Comparison of ENCODE assay signal across 11 cellular contexts in genomic region chr11:1570531-1570895, GRCh38. TPM values are rescaled to one million over a fixed set of nuclear protein-coding genes. Genes with fewer than 3 reads are reported as not detected.
DNase-seq lines count a peak whose midpoint lies in the region; ATAC-seq and TF ChIP-seq lines count a peak whose summit lies in the region.
"Had no signal": no experiment of that assay in that cellular context is flagged by ENCODE, and none has a peak within 500 bp of the region (broad histone marks: within the 10 kb centered on the region; RNA-seq: fewer than 3 reads in every experiment).

No MANE protein-coding gene starts in this region.

- H3K9ac ChIP-seq in SK-N-SH (no peak overlapping the region), iPS-20b (ENCODE audit: low read depth, low read length) (no peak overlapping the region)

- ATAC-seq in SK-N-SH treated with all-trans-retinoic acid at 6 μM for 48 hours (no peak), HG02798 (IDR thresholded peaks at IDR 0.05; ENCODE audit: poor library complexity, unreplicated experiment) (no peak)
- no peak for ATAC-seq in activated T-helper 17 cell treated with anti-CD3 and anti-CD28 coated beads, Interleukin-2, amount 50 U/mL, for 72 hours (replicated peaks)
- no peak for ATAC-seq in stimulated activated naive B cell treated with anti-CD40 and anti-IgM and Interleukin-4, amounts not matched to agents 10 μg/mL and 1 μg/mL and 100 μg/mL, for 72 hours (replicated peaks)

- H3K9me3 Mint-ChIP-seq in activated T-helper 17 cell treated with anti-CD3 and anti-CD28 coated beads, Interleukin-2, amount 50 U/mL, for 72 hours = no peaks in the 10 kb centered on the region
- no peaks in the 10 kb centered on the region for H3K9me3 Mint-ChIP-seq in stimulated activated naive B cell treated with anti-CD40 and anti-IgM and Interleukin-4, amounts not matched to agents 10 μg/mL and 1 μg/mL and 100 μg/mL, for 72 hours

- H3K36me3 ChIP-seq in SK-N-SH (replicated peaks in 1 of 2; ENCODE audit: control insufficient read depth in 1 of 2, insufficient read depth in 2 of 2, low read length in 1 of 2) (no peaks in the 10 kb centered on the region), iPS-20b (ENCODE audit: insufficient read depth, low read depth, low read length) (no peaks in the 10 kb centered on the region), Peyer's patch (no peaks in the 10 kb centered on the region)

- H2AFZ ChIP-seq in SK-N-SH (ENCODE audit: low read depth) = no peak overlapping the region

- TF ChIP-seq EP300 in SK-N-SH (IDR thresholded peaks at IDR 0.05; ENCODE audit: borderline replicate concordance in 1 of 2, low read depth in 1 of 2, low read length in 1 of 2) = no peak

- no peak for TF ChIP-seq CTCF in SK-N-SH (IDR thresholded peaks at IDR 0.05)
- no peak for TF ChIP-seq CTCF in Peyer's patch (IDR thresholded peaks at IDR 0.05)

- 87% methylated on average over 3 of the region's 8 CpGs for WGBS in SK-N-SH (ENCODE audit: low lambda C conversion rate)

- H3K27me3 ChIP-seq in SK-N-SH (ENCODE audit: insufficient read depth) (peaks cover 4% of the 10 kb centered on the region; the same call in 1 of the 2 replicates), iPS-20b (ENCODE audit: insufficient read depth, low read length) (peaks cover 64% of the 10 kb centered on the region), Peyer's patch (no peaks in the 10 kb centered on the region)

- POLR2A ChIA-PET in SK-N-SH (lab: Yijun Ruan, JAX) = no interaction called here

- H3K9me2 ChIP-seq in SK-N-SH = no peaks in the 10 kb centered on the region

- no peak overlapping the region for H3K27ac Mint-ChIP-seq in activated T-helper 17 cell treated with anti-CD3 and anti-CD28 coated beads, Interleukin-2, amount 50 U/mL, for 72 hours
- peak overlapping the region; percentile 42 for H3K27ac Mint-ChIP-seq in stimulated activated naive B cell treated with anti-CD40 and anti-IgM and Interleukin-4, amounts not matched to agents 10 μg/mL and 1 μg/mL and 100 μg/mL, for 72 hours

- TF ChIP-seq RAD21 in SK-N-SH (IDR thresholded peaks at IDR 0.05; ENCODE audit: low read length) = no peak

- no peaks in the 10 kb centered on the region for H3K9me3 ChIP-seq in SK-N-SH
- H3K9me3 ChIP-seq in iPS-20b (ENCODE audit: insufficient read depth, low read depth, low read length) = no peaks in the 10 kb centered on the region
- no peaks in the 10 kb centered on the region for H3K9me3 ChIP-seq in Peyer's patch

- H3K4me1 ChIP-seq in SK-N-SH (ENCODE audit: control insufficient read depth in 1 of 2, insufficient read depth in 2 of 2, low read depth in 1 of 2, low read length in 1 of 2) (peaks cover 0 to 35% of the 10 kb centered on the region in 2 experiments; a peak in 1 of 4 replicates), iPS-20b (ENCODE audit: insufficient read depth, low read length) (peaks cover 9% of the 10 kb centered on the region), Peyer's patch (peaks cover 6 to 76% (median 25%) of the 10 kb centered on the region in 4 donors)

- no peaks in the 10 kb centered on the region for H3K4me1 Mint-ChIP-seq in activated T-helper 17 cell treated with anti-CD3 and anti-CD28 coated beads, Interleukin-2, amount 50 U/mL, for 72 hours
- peaks cover 13 to 29% of the 10 kb centered on the region in 2 donors for H3K4me1 Mint-ChIP-seq in stimulated activated naive B cell treated with anti-CD40 and anti-IgM and Interleukin-4, amounts not matched to agents 10 μg/mL and 1 μg/mL and 100 μg/mL, for 72 hours

- no peaks in the 10 kb centered on the region for H3K27me3 Mint-ChIP-seq in activated T-helper 17 cell treated with anti-CD3 and anti-CD28 coated beads, Interleukin-2, amount 50 U/mL, for 72 hours
- H3K27me3 Mint-ChIP-seq in stimulated activated naive B cell treated with anti-CD40 and anti-IgM and Interleukin-4, amounts not matched to agents 10 μg/mL and 1 μg/mL and 100 μg/mL, for 72 hours = peaks cover 43 to 71% of the 10 kb centered on the region in 2 donors

- H3K27ac ChIP-seq in SK-N-SH (ENCODE audit: low read depth in 2 of 2, low read length in 1 of 2) (peak overlapping the region in 1 of 2 experiments; percentile 81; a peak in 2 of 4 replicates), iPS-20b (ENCODE audit: low read length) (no peak overlapping the region), Peyer's patch (peak overlapping the region in 2 of 4 donors; percentile 79 to 97)

- H3K4me3 Mint-ChIP-seq in activated T-helper 17 cell treated with anti-CD3 and anti-CD28 coated beads, Interleukin-2, amount 50 U/mL, for 72 hours = peak overlapping the region; percentile 39
- peak overlapping the region in 1 of 2 donors; percentile 35 for H3K4me3 Mint-ChIP-seq in stimulated activated naive B cell treated with anti-CD40 and anti-IgM and Interleukin-4, amounts not matched to agents 10 μg/mL and 1 μg/mL and 100 μg/mL, for 72 hours

- peaks cover 21% of the 10 kb centered on the region for H4K20me1 ChIP-seq in SK-N-SH (ENCODE audit: insufficient read depth)

- CTCF ChIA-PET in SK-N-SH (lab: Yijun Ruan, JAX) = interaction anchor here (1.2 to 18.1 kb wide), 3 partner anchors 25 to 82 kb away, joined by 4 to 398 read pairs (median 5); no protein-coding TSS in a partner anchor

- DNase-seq in SK-N-SH = no peak
- no peak for DNase-seq in stimulated activated naive B cell treated with anti-CD40 and anti-IgM and Interleukin-4, amounts not matched to agents 10 μg/mL and 1 μg/mL and 100 μg/mL, for 72 hours
- no peak for DNase-seq in Peyer's patch
- DNase-seq in amygdala (lab: John Stamatoyannopoulos, UW) = no peak
- DNase-seq: 8988T, NCI-H2107 had no signal

- peak overlapping the region; percentile 90; the same call in 1 of the 2 replicates for H3K4me2 ChIP-seq in SK-N-SH

- H3K4me3 ChIP-seq in SK-N-SH (ENCODE audit: low read depth in 2 of 2, low read length in 1 of 2) (peak overlapping the region; percentile 57 to 64; a peak in 3 of 4 replicates), iPS-20b (ENCODE audit: low read length) (peak overlapping the region; percentile 52; the same call in 1 of the 2 replicates), Peyer's patch (peak overlapping the region in 2 of 4 donors; percentile 77 to 88)

- H3K79me2 ChIP-seq in SK-N-SH (ENCODE audit: insufficient read depth) = no peaks in the 10 kb centered on the region

- H3F3A ChIP-seq in SK-N-SH (replicated peaks; ENCODE audit: insufficient read depth) = no peaks in the 10 kb centered on the region

- H3K36me3 Mint-ChIP-seq in activated T-helper 17 cell treated with anti-CD3 and anti-CD28 coated beads, Interleukin-2, amount 50 U/mL, for 72 hours (ENCODE audit: low read depth) = no peaks in the 10 kb centered on the region
- no peaks in the 10 kb centered on the region for H3K36me3 Mint-ChIP-seq in stimulated activated naive B cell treated with anti-CD40 and anti-IgM and Interleukin-4, amounts not matched to agents 10 μg/mL and 1 μg/mL and 100 μg/mL, for 72 hours

- TF ChIP-seq POLR2A in Peyer's patch (IDR thresholded peaks at IDR 0.05) = no peak

TF ChIP-seq in SK-N-SH, 30 proteins besides CTCF, POLR2A, EP300 and RAD21 (continues in another document):
- no peak for TF ChIP-seq IRF3 (IDR thresholded peaks at IDR 0.05; ENCODE audit: low read depth, low read length)
- TF ChIP-seq FOXJ3 (CRISPR knock-in tag; IDR thresholded peaks at IDR 0.05) = no peak

TF ChIP-seq in SK-N-SH treated with all-trans-retinoic acid at 6 μM for 48 hours, 23 proteins besides CTCF, POLR2A, EP300 and RAD21:
- TF ChIP-seq ESRRG (CRISPR knock-in tag; IDR thresholded peaks at IDR 0.05) (no peak), TCF4 (CRISPR knock-in tag; IDR thresholded peaks at IDR 0.05; ENCODE audit: borderline replicate concordance) (no peak), CREB5 (CRISPR knock-in tag; IDR thresholded peaks at IDR 0.05; ENCODE audit: low read depth) (no peak), ZC3H10 (CRISPR knock-in tag; IDR thresholded peaks at IDR 0.05) (no peak)
TF ChIP-seq in SK-N-SH treated with all-trans-retinoic acid at 6 μM for 48 hours: peak in this region for 0.

RNA-seq across cellular contexts. Expression of gene DUSP8, which starts 1.6 kb away (rescaled TPM):
- 2.0 and 2.2 TPM in 2 replicates for polyA plus RNA-seq in SK-N-SH (2012; rRNA removed)
- polyA plus RNA-seq in SK-N-SH (2012; cell fraction: cytosol; rRNA removed) = 1.1 and 1.6 TPM in 2 replicates
- polyA plus RNA-seq in SK-N-SH (2012; cell fraction: nucleus; rRNA removed) = 3.9 and 5.4 TPM in 2 replicates
- total RNA-seq in activated T-helper 17 cell treated with anti-CD3 and anti-CD28 coated beads, Interleukin-2, amount 50 U/mL, for 72 hours = 1 to 10 TPM in 1 of 2 donors, under 1 TPM in 1; 0.80 to 1.7 TPM
- total RNA-seq in Peyer's patch = 10 to 100 TPM in 3 of 4 donors, 1 to 10 TPM in 1; 2.5 to 18.4 (median 13.2) TPM

RNA-seq across cellular contexts. Expression of gene KRTAP5-1, which starts 14.6 kb away (rescaled TPM):
- polyA plus RNA-seq in SK-N-SH (2012; rRNA removed) = not detected in 2 replicates
- polyA plus RNA-seq in SK-N-SH (2012; cell fraction: cytosol; rRNA removed) = not detected in 2 replicates
- polyA plus RNA-seq in SK-N-SH (2012; cell fraction: nucleus; rRNA removed) = not detected in 2 replicates
- not detected for total RNA-seq in activated T-helper 17 cell treated with anti-CD3 and anti-CD28 coated beads, Interleukin-2, amount 50 U/mL, for 72 hours
- total RNA-seq in Peyer's patch = not detected
- total RNA-seq: pulmonary artery endothelial cell had no signal

RNA-seq across cellular contexts. Expression of gene KRTAP5-2, which starts 27.6 kb away (rescaled TPM):
- polyA plus RNA-seq in SK-N-SH (2012; rRNA removed) = not detected in 2 replicates
- not detected in 2 replicates for polyA plus RNA-seq in SK-N-SH (2012; cell fraction: cytosol; rRNA removed)
- not detected in 2 replicates for polyA plus RNA-seq in SK-N-SH (2012; cell fraction: nucleus; rRNA removed)
- total RNA-seq in activated T-helper 17 cell treated with anti-CD3 and anti-CD28 coated beads, Interleukin-2, amount 50 U/mL, for 72 hours = not detected
- total RNA-seq in Peyer's patch = not detected
- total RNA-seq: pulmonary artery endothelial cell had no signal

RNA-seq across cellular contexts. Expression of gene KRTAP5-3, which starts 37.8 kb away (rescaled TPM):
- not detected in 2 replicates for polyA plus RNA-seq in SK-N-SH (2012; rRNA removed)
- polyA plus RNA-seq in SK-N-SH (2012; cell fraction: cytosol; rRNA removed) = not detected in 2 replicates
- polyA plus RNA-seq in SK-N-SH (2012; cell fraction: nucleus; rRNA removed) = not detected in 2 replicates
- total RNA-seq in activated T-helper 17 cell treated with anti-CD3 and anti-CD28 coated beads, Interleukin-2, amount 50 U/mL, for 72 hours = not detected
- not detected for total RNA-seq in Peyer's patch
- total RNA-seq: pulmonary artery endothelial cell had no signal

RNA-seq across cellular contexts. Expression of gene KRTAP5-4, which starts 51.4 kb away (rescaled TPM):
- not detected in 2 replicates for polyA plus RNA-seq in SK-N-SH (2012; rRNA removed)
- polyA plus RNA-seq in SK-N-SH (2012; cell fraction: cytosol; rRNA removed) = not detected in 2 replicates
- polyA plus RNA-seq in SK-N-SH (2012; cell fraction: nucleus; rRNA removed) = not detected in 2 replicates
- not detected for total RNA-seq in activated T-helper 17 cell treated with anti-CD3 and anti-CD28 coated beads, Interleukin-2, amount 50 U/mL, for 72 hours
- not detected for total RNA-seq in Peyer's patch
- total RNA-seq: pulmonary artery endothelial cell had no signal
